ENCODE assay signal across 9 cellular contexts in genomic region chr9:108953983-108954574, GRCh38. TPM values are rescaled to one million over a fixed set of nuclear protein-coding genes. Genes with fewer than 3 reads are reported as not detected.
DNase-seq lines count a peak whose midpoint lies in the region; ATAC-seq and TF ChIP-seq lines count a peak whose summit lies in the region.
"Had no signal": no experiment of that assay in that cellular context is flagged by ENCODE, and none has a peak within 500 bp of the region (broad histone marks: within the 10 kb centered on the region; RNA-seq: fewer than 3 reads in every experiment).

No MANE protein-coding gene starts in this region.

- no peak overlapping the region for H3K27ac Mint-ChIP-seq in T-helper 2 cell treated with Interferon-gamma antibody and Interleukin-4, amounts not matched to agents 5 μg/mL and 100 μg/mL, for 36 hours
- H3K27ac Mint-ChIP-seq in activated T-helper 17 cell treated with anti-CD3 and anti-CD28 coated beads, Interleukin-2, amount 50 U/mL, for 72 hours: no peak overlapping the region

- H3K36me3 ChIP-seq in RWPE2 (ENCODE audit: low read depth) (peaks cover 59% of the 10 kb centered on the region), ovary (no peaks in the 10 kb centered on the region)

- no peak for TF ChIP-seq EP300 in ovary (IDR thresholded peaks at IDR 0.05)

- TF ChIP-seq CTCF in RWPE2 (IDR thresholded peaks at IDR 0.05; ENCODE audit: poor library complexity, severe bottlenecking): peak; percentile 82
- peak; percentile 59 for TF ChIP-seq CTCF in fibroblast of mammary gland (conservative IDR thresholded peaks at IDR 0.05; ENCODE audit: control insufficient read depth, insufficient read depth, low read depth, low read length)
- peak; percentile 9 to 58 (median 58) for TF ChIP-seq CTCF in ovary (IDR thresholded peaks at IDR 0.05)

- H3K4me1 Mint-ChIP-seq in T-helper 2 cell treated with Interferon-gamma antibody and Interleukin-4, amounts not matched to agents 5 μg/mL and 100 μg/mL, for 36 hours (ENCODE audit: low read depth): no peaks in the 10 kb centered on the region
- H3K4me1 Mint-ChIP-seq in activated T-helper 17 cell treated with anti-CD3 and anti-CD28 coated beads, Interleukin-2, amount 50 U/mL, for 72 hours: no peaks in the 10 kb centered on the region

- H3K4me3 ChIP-seq in RWPE2 (ENCODE audit: severe bottlenecking) (no peak overlapping the region), fibroblast of mammary gland (ENCODE audit: control insufficient read depth, low read depth, low read length) (no peak overlapping the region), ovary (no peak overlapping the region)
- H3K4me3 ChIP-seq: SJSA1 had no signal

- DNase-seq in EL (peak; percentile 51), HT-29 (ENCODE audit: low spot score) (peak; percentile 66), RWPE2 (ENCODE audit: low spot score) (no peak), fibroblast of mammary gland (ENCODE audit: low read depth) (peak; percentile 64), ovary (no peak), posterior vena cava (ENCODE audit: low spot score) (no peak)
- DNase-seq in T-helper 2 cell treated with Interferon-gamma antibody and Interleukin-4, amounts not matched to agents 5 μg/mL and 100 μg/mL, for 36 hours (ENCODE audit: low spot score): no peak

- peak; percentile 35; the same call in 1 of the 3 replicates for ATAC-seq in RWPE2 (ENCODE audit: low read depth)
- ATAC-seq in activated T-helper 17 cell treated with anti-CD3 and anti-CD28 coated beads, Interleukin-2, amount 50 U/mL, for 72 hours (replicated peaks): no peak

- H3K27me3 Mint-ChIP-seq in T-helper 2 cell treated with Interferon-gamma antibody and Interleukin-4, amounts not matched to agents 5 μg/mL and 100 μg/mL, for 36 hours (ENCODE audit: low read depth): no peaks in the 10 kb centered on the region
- no peaks in the 10 kb centered on the region for H3K27me3 Mint-ChIP-seq in activated T-helper 17 cell treated with anti-CD3 and anti-CD28 coated beads, Interleukin-2, amount 50 U/mL, for 72 hours

- no peaks in the 10 kb centered on the region for H3K9me3 ChIP-seq in RWPE2 (ENCODE audit: severe bottlenecking)
- H3K9me3 ChIP-seq in ovary: no peaks in the 10 kb centered on the region
- H3K9me3 ChIP-seq: SJSA1 had no signal

- H3K27ac ChIP-seq in RWPE2 (ENCODE audit: poor library complexity, severe bottlenecking) (no peak overlapping the region), ovary (peak overlapping the region in 1 of 2 donors; percentile 53)
- H3K27ac ChIP-seq: SJSA1 had no signal

- no peaks in the 10 kb centered on the region for H3K9me3 Mint-ChIP-seq in T-helper 2 cell treated with Interferon-gamma antibody and Interleukin-4, amounts not matched to agents 5 μg/mL and 100 μg/mL, for 36 hours
- no peaks in the 10 kb centered on the region for H3K9me3 Mint-ChIP-seq in activated T-helper 17 cell treated with anti-CD3 and anti-CD28 coated beads, Interleukin-2, amount 50 U/mL, for 72 hours

- WGBS in ovary, 3 donors: 0 to 2% (median 1%) methylated on average over 3 of the region's 3 CpGs

- H3K36me3 Mint-ChIP-seq in T-helper 2 cell treated with Interferon-gamma antibody and Interleukin-4, amounts not matched to agents 5 μg/mL and 100 μg/mL, for 36 hours (ENCODE audit: low read depth): no peaks in the 10 kb centered on the region
- no peaks in the 10 kb centered on the region for H3K36me3 Mint-ChIP-seq in activated T-helper 17 cell treated with anti-CD3 and anti-CD28 coated beads, Interleukin-2, amount 50 U/mL, for 72 hours (ENCODE audit: low read depth)

- no peak overlapping the region for H3K4me3 Mint-ChIP-seq in T-helper 2 cell treated with Interferon-gamma antibody and Interleukin-4, amounts not matched to agents 5 μg/mL and 100 μg/mL, for 36 hours
- H3K4me3 Mint-ChIP-seq in activated T-helper 17 cell treated with anti-CD3 and anti-CD28 coated beads, Interleukin-2, amount 50 U/mL, for 72 hours: no peak overlapping the region

- no peak for TF ChIP-seq POLR2A in ovary (IDR thresholded peaks at IDR 0.05)

- intact Hi-C loops in ovary (cut with DNase I) (no loop called here), posterior vena cava (cut with DNase I) (no loop called here)

- no peaks in the 10 kb centered on the region for H3K27me3 ChIP-seq in RWPE2 (ENCODE audit: insufficient read depth, poor library complexity, severe bottlenecking)
- no peaks in the 10 kb centered on the region for H3K27me3 ChIP-seq in ovary
- H3K27me3 ChIP-seq: SJSA1 had no signal

- H3K4me1 ChIP-seq in RWPE2 (ENCODE audit: insufficient read depth, poor library complexity, severe bottlenecking) (no peaks in the 10 kb centered on the region), ovary (ENCODE audit: insufficient read depth) (no peaks in the 10 kb centered on the region)
- H3K4me1 ChIP-seq: SJSA1 had no signal

RNA-seq across cellular contexts. Expression of gene ABITRAM, which starts 19.9 kb away (rescaled TPM):
- total RNA-seq in HT-29 (2014; rRNA removed; shearing (Covaris generic)): 4.8 and 9.8 TPM in 2 replicates
- 10 to 100 TPM in 2 of 7 donors, 1 to 10 TPM in 5; 6.8 to 15.1 (median 8.4) TPM for total RNA-seq in ovary
- 10 to 100 TPM in 1 of 2 donors, 1 to 10 TPM in 1; 7.5 to 14.3 TPM for polyA plus RNA-seq in ovary
- 10 to 100 TPM in 1 of 2 donors, 1 to 10 TPM in 1; 9.6 to 10.5 TPM for total RNA-seq in posterior vena cava
- total RNA-seq in activated T-helper 17 cell treated with anti-CD3 and anti-CD28 coated beads, Interleukin-2, amount 50 U/mL, for 72 hours: 10 to 100 TPM; 11.6 to 14.8 TPM

RNA-seq across cellular contexts. Expression of gene ELP1, which starts 20.2 kb away (rescaled TPM):
- total RNA-seq in HT-29 (2014; rRNA removed; shearing (Covaris generic)): 14.7 and 24.4 TPM in 2 replicates
- total RNA-seq in ovary: 10 to 100 TPM; 17.9 to 70.9 (median 36.5) TPM
- polyA plus RNA-seq in ovary: 10 to 100 TPM; 15.7 to 34.3 TPM
- total RNA-seq in posterior vena cava: 10 to 100 TPM; 12.9 to 17.3 TPM
- total RNA-seq in activated T-helper 17 cell treated with anti-CD3 and anti-CD28 coated beads, Interleukin-2, amount 50 U/mL, for 72 hours: 10 to 100 TPM; 19.7 to 30.1 TPM

RNA-seq across cellular contexts. Expression of gene CTNNAL1, which starts 59.2 kb away (rescaled TPM):
- 24.7 and 26.7 TPM in 2 replicates for total RNA-seq in HT-29 (2014; rRNA removed; shearing (Covaris generic))
- 100 to 1,000 TPM in 6 of 7 donors, 10 to 100 TPM in 1; 82.4 to 238 (median 137) TPM for total RNA-seq in ovary
- 100 to 1,000 TPM; 130 to 138 TPM for polyA plus RNA-seq in ovary
- 10 to 100 TPM; 36.6 to 67.8 TPM for total RNA-seq in posterior vena cava
- 10 to 100 TPM; 24.4 to 25.7 TPM for total RNA-seq in activated T-helper 17 cell treated with anti-CD3 and anti-CD28 coated beads, Interleukin-2, amount 50 U/mL, for 72 hours

Comparison
In these comparisons a context has a peak if more than half of its experiments do, and no peak if none do; other contexts are left out.
1. DNase-seq: peak in EL (single experiment), HT-29 (single experiment) and fibroblast of mammary gland (single experiment); none in RWPE2 (single experiment), ovary (0 of 5), T-helper 2 cell treated with Interferon-gamma antibody and Interleukin-4, amounts not matched to agents 5 μg/mL and 100 μg/mL, for 36 hours (single experiment) and posterior vena cava (single experiment).
2. Peak in every context shown above with its lines, with median percentiles within 50 percentile points of each other: CTCF ChIP-seq.